In genomic region chr3:143784446-143784845, GRCh38 we compare ENCODE assay signal across 13 cellular contexts.
"Had no signal": no experiment of that assay in that cellular context is flagged by ENCODE, and none has a peak within 500 bp of the region (broad histone marks: within the 10 kb centered on the region; RNA-seq: fewer than 3 reads in every experiment).

No MANE protein-coding gene starts in this region.

- DNase-seq: effector CD4-positive, alpha-beta T cell; endodermal cell; heart left ventricle; hippocampal formation; natural killer cell; posterior cingulate gyrus; stimulated activated naive CD4-positive, alpha-beta T cell; stomach; substantia nigra; trophoblast cell had no signal

- H3K4me3 ChIP-seq: coronary artery, heart left ventricle, skin epidermis, stomach had no signal

- ATAC-seq: heart left ventricle, sciatic nerve had no signal
